ENCODE assay signal across 9 cellular contexts in the genomic region with DNA sequence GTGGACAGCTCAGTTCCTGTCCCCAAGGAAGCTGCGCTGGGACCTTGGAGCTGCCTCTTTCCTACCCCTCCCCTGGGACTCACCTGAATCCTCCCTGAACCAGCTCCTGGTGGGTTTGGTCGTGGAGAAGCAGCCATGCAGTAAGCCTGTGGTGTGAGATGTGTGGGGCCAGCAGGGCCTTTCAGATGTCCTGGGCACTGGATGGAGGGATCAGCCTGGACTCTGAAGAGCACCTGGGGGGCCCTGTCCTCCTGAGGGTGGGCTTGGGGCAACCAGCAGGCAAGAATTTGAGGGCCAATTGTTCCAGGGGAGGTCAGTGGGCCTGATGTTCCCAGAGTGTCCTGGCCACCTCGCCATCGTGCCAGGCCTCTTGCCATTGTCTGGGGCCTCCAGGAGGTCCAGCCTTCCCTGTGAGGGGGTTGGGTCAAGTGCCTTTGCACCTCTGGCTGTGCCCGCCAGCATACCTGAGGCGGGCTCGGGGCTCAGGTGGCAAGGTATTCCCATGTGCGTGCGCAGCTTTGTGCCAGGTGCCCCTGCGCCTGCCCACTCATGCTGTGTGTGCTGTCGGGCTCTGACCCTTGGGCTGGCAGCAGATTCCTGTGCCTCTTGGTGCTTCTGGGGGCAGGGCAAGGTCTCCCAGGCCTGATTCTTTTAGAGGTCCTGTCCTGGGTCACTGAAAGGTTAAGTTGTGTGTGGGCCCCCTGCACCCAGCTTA. TPM values are rescaled to one million over a fixed set of nuclear protein-coding genes. Genes with fewer than 3 reads are reported as not detected.
DNase-seq lines count a peak whose midpoint lies in the region; ATAC-seq lines count a peak whose summit lies in the region.
"Had no signal": no experiment of that assay in that cellular context is flagged by ENCODE, and none has a peak within 500 bp of the region (broad histone marks: within the 10 kb centered on the region; RNA-seq: fewer than 3 reads in every experiment).

No MANE protein-coding gene starts in this region.

- peaks cover 72% of the 10 kb centered on the region for H3K4me1 Mint-ChIP-seq in activated CD4-positive, alpha-beta T cell treated with anti-CD3 and anti-CD28 coated beads, Interleukin-2, amount 10 ng/mL, durations not matched to agents 24 days and 14 days
- H3K4me1 Mint-ChIP-seq in activated T-helper 17 cell treated with anti-CD3 and anti-CD28 coated beads, Interleukin-2, amount 50 U/mL, for 72 hours = peaks cover 39% of the 10 kb centered on the region

- peaks cover 47% of the 10 kb centered on the region for H3K36me3 Mint-ChIP-seq in activated CD4-positive, alpha-beta T cell treated with anti-CD3 and anti-CD28 coated beads, Interleukin-2, amount 10 ng/mL, durations not matched to agents 24 days and 14 days (ENCODE audit: low read depth)
- peaks cover 91% of the 10 kb centered on the region for H3K36me3 Mint-ChIP-seq in activated T-helper 17 cell treated with anti-CD3 and anti-CD28 coated beads, Interleukin-2, amount 50 U/mL, for 72 hours (ENCODE audit: low read depth)

- peak overlapping the region; percentile 99 for H3K27ac ChIP-seq in substantia nigra (ENCODE audit: low read depth, low read length, poor library complexity, severe bottlenecking)

- ATAC-seq in activated T-helper 17 cell treated with anti-CD3 and anti-CD28 coated beads, Interleukin-2, amount 50 U/mL, for 72 hours (replicated peaks) = no peak
- no peak for ATAC-seq in GM19023 (IDR thresholded peaks at IDR 0.05; ENCODE audit: unreplicated experiment)

- H3K4me3 Mint-ChIP-seq in activated CD4-positive, alpha-beta T cell treated with anti-CD3 and anti-CD28 coated beads, Interleukin-2, amount 10 ng/mL, durations not matched to agents 24 days and 14 days = peak overlapping the region; percentile 75
- H3K4me3 Mint-ChIP-seq in activated T-helper 17 cell treated with anti-CD3 and anti-CD28 coated beads, Interleukin-2, amount 50 U/mL, for 72 hours = peak overlapping the region; percentile 99

- H3K27me3 Mint-ChIP-seq in activated CD4-positive, alpha-beta T cell treated with anti-CD3 and anti-CD28 coated beads, Interleukin-2, amount 10 ng/mL, durations not matched to agents 24 days and 14 days = no peaks in the 10 kb centered on the region
- no peaks in the 10 kb centered on the region for H3K27me3 Mint-ChIP-seq in activated T-helper 17 cell treated with anti-CD3 and anti-CD28 coated beads, Interleukin-2, amount 50 U/mL, for 72 hours

- H3K27ac Mint-ChIP-seq in activated CD4-positive, alpha-beta T cell treated with anti-CD3 and anti-CD28 coated beads, Interleukin-2, amount 10 ng/mL, durations not matched to agents 24 days and 14 days = peak overlapping the region; percentile 89
- H3K27ac Mint-ChIP-seq in activated T-helper 17 cell treated with anti-CD3 and anti-CD28 coated beads, Interleukin-2, amount 50 U/mL, for 72 hours = peak overlapping the region; percentile 90

- intact Hi-C loops in activated CD4-positive, alpha-beta T cell treated with anti-CD3 and anti-CD28 coated beads, Interleukin-2, amount 10 ng/mL, durations not matched to agents 24 days and 14 days (cut with micrococcal nuclease) = loop anchor here (1.0 kb wide), 1 partner anchor 10 kb away; no protein-coding TSS in a partner anchor

- no peaks in the 10 kb centered on the region for H3K9me3 Mint-ChIP-seq in activated CD4-positive, alpha-beta T cell treated with anti-CD3 and anti-CD28 coated beads, Interleukin-2, amount 10 ng/mL, durations not matched to agents 24 days and 14 days
- H3K9me3 Mint-ChIP-seq in activated T-helper 17 cell treated with anti-CD3 and anti-CD28 coated beads, Interleukin-2, amount 50 U/mL, for 72 hours = no peaks in the 10 kb centered on the region
- H3K9me3 Mint-ChIP-seq: nephron had no signal

- DNase-seq in activated CD4-positive, alpha-beta T cell treated with anti-CD3 and anti-CD28 coated beads, Interleukin-2, amount 10 ng/mL, durations not matched to agents 24 days and 14 days = no peak
- no peak for DNase-seq in activated CD4-positive, alpha-beta T cell treated with anti-CD3 and anti-CD28 coated beads for 48 hours
- DNase-seq in islet precursor cell (peak; percentile 45), substantia nigra (lab: John Stamatoyannopoulos, UW) (no peak), retina (no peak), NK-92 (lab: John Stamatoyannopoulos, UW; ENCODE audit: unreplicated experiment) (no peak)

RNA-seq across cellular contexts. Expression of gene TRIM8, which starts 7.3 kb away (rescaled TPM):
- total RNA-seq in activated CD4-positive, alpha-beta T cell treated with anti-CD3 and anti-CD28 coated beads, Interleukin-2, amount 10 ng/mL, durations not matched to agents 24 days and 14 days = 85.5 and 85.7 TPM in 2 replicates
- 10 to 100 TPM; 60.0 to 73.9 TPM for total RNA-seq in activated T-helper 17 cell treated with anti-CD3 and anti-CD28 coated beads, Interleukin-2, amount 50 U/mL, for 72 hours
